ENCODE assay signal across 23 cellular contexts in genomic region chr2:102667072-102667471, GRCh38. TPM values are rescaled to one million over a fixed set of nuclear protein-coding genes. Genes with fewer than 3 reads are reported as not detected.
A peak's percentile ranks its signal among the peaks of the same experiment; 100 is the strongest.
DNase-seq lines count a peak whose midpoint lies in the region; ATAC-seq, FAIRE-seq and TF ChIP-seq lines count a peak whose summit lies in the region.
"Had no signal": no experiment of that assay in that cellular context is flagged by ENCODE, and none has a peak within 500 bp of the region (broad histone marks: within the 10 kb centered on the region; RNA-seq: fewer than 3 reads in every experiment).

No MANE protein-coding gene starts in this region.

- H3K27me3 Mint-ChIP-seq in stimulated activated naive B cell treated with anti-CD40 and anti-IgM and Interleukin-4, amounts not matched to agents 10 μg/mL and 1 μg/mL and 100 μg/mL, for 72 hours, result peaks cover 6 to 8% of the 10 kb centered on the region in 2 donors
- H3K27me3 Mint-ChIP-seq in CD8-positive, alpha-beta memory T cell, result peaks cover 3 to 33% of the 10 kb centered on the region in 2 donors
- H3K27me3 Mint-ChIP-seq in glutamatergic neuron (ENCODE audit: unreplicated experiment), result peaks cover 2% of the 10 kb centered on the region

- H3K9me1 ChIP-seq in K562 (ENCODE audit: control insufficient read depth, insufficient read depth, low read length), result no peaks in the 10 kb centered on the region

- TF ChIP-seq EP300 in K562 (IDR thresholded peaks at IDR 0.05; ENCODE audit: low read length), result no peak

- H3K4me1 Mint-ChIP-seq in stimulated activated naive B cell treated with anti-CD40 and anti-IgM and Interleukin-4, amounts not matched to agents 10 μg/mL and 1 μg/mL and 100 μg/mL, for 72 hours, result peaks cover 1 to 11% of the 10 kb centered on the region in 2 donors
- peaks cover 0 to 7% (median 4%) of the 10 kb centered on the region in 3 donors for H3K4me1 Mint-ChIP-seq in CD8-positive, alpha-beta memory T cell
- peaks cover 8% of the 10 kb centered on the region for H3K4me1 Mint-ChIP-seq in glutamatergic neuron (ENCODE audit: low read depth, unreplicated experiment)

- no TSS peak for BruUV-seq in K562 (replicated peaks; lab: Mats Ljungman, UMichigan)

- H3K27ac ChIP-seq in K562 (ENCODE audit: extremely low read depth, low read depth, low read length), result no peak overlapping the region
- no peak overlapping the region for H3K27ac ChIP-seq in CD8-positive, alpha-beta memory T cell (ENCODE audit: low read depth, low read length)
- H3K27ac ChIP-seq: Peyer's patch had no signal

- H2AFZ ChIP-seq in K562 (ENCODE audit: low read depth, low read length), result no peak overlapping the region

- DNase-seq in K562 (ENCODE audit: extremely low read depth in 1 of 4, low spot score in 3 of 4), result peak in 1 of 4 experiments; percentile 14
- no peak for DNase-seq in stimulated activated naive B cell treated with anti-CD40 and anti-IgM and Interleukin-4, amounts not matched to agents 10 μg/mL and 1 μg/mL and 100 μg/mL, for 72 hours
- DNase-seq in KBM-7, result no peak
- DNase-seq in NCI-H1694 (lab: John Stamatoyannopoulos, UW), result no peak
- DNase-seq in CD8-positive, alpha-beta memory T cell, result no peak
- DNase-seq in glutamatergic neuron, result no peak
- DNase-seq: CD8-positive, alpha-beta T cell; GF-D8; H7; MM.1S; NCI-H1105; NCI-H187; NCI-H2171; NCI-H446 treated with DMSO at 0.1 percent for 48 hours; NCI-H748 treated with DMSO at 0.1 percent for 48 hours; Peyer's patch; Right ventricle myocardium superior; T-helper 17 cell had no signal

- H3K4me2 ChIP-seq in K562 (ENCODE audit: insufficient read depth, low read length), result no peak overlapping the region

- intact Hi-C loops in K562 (cut with micrococcal nuclease), result no loop called here

- no peak for FAIRE-seq in K562 (lab: Jason Lieb, UNC)
- FAIRE-seq: GM18507 had no signal

- H3K9ac ChIP-seq in K562 (ENCODE audit: insufficient read depth in 1 of 2, low read depth in 2 of 2, low read length in 2 of 2), result no peak overlapping the region

- in situ Hi-C loops in K562 (cut with MboI) (no loop called here), KBM-7 (cut with MboI; ENCODE audit: low pct_unique_long_range_greater_than_20kb, low sequenced_read_pairs) (no loop called here)

- no peaks in the 10 kb centered on the region for H3K9me3 ChIP-seq in K562 (replicated peaks; ENCODE audit: control insufficient read depth, insufficient read depth, low read depth, low read length)
- H3K9me3 ChIP-seq in CD8-positive, alpha-beta memory T cell (ENCODE audit: low read length), result no peaks in the 10 kb centered on the region
- H3K9me3 ChIP-seq: Peyer's patch had no signal

- no peaks in the 10 kb centered on the region for H3K9me3 Mint-ChIP-seq in stimulated activated naive B cell treated with anti-CD40 and anti-IgM and Interleukin-4, amounts not matched to agents 10 μg/mL and 1 μg/mL and 100 μg/mL, for 72 hours
- no peaks in the 10 kb centered on the region for H3K9me3 Mint-ChIP-seq in CD8-positive, alpha-beta memory T cell
- no peaks in the 10 kb centered on the region for H3K9me3 Mint-ChIP-seq in glutamatergic neuron (ENCODE audit: unreplicated experiment)
- H3K9me3 Mint-ChIP-seq: CD8-positive, alpha-beta T cell had no signal

- H3K79me2 ChIP-seq in K562 (ENCODE audit: control insufficient read depth, insufficient read depth, low read length), result no peaks in the 10 kb centered on the region

- WGBS in K562 (ENCODE audit: insufficient coverage, low coverage, missing lambda C conversion rate), result 79% methylated on average over 2 of the region's 2 CpGs

- no peaks in the 10 kb centered on the region; the same call in 1 of the 3 replicates for H3K36me3 ChIP-seq in K562 (ENCODE audit: control insufficient read depth, insufficient read depth, low read length)
- no peaks in the 10 kb centered on the region for H3K36me3 ChIP-seq in CD8-positive, alpha-beta memory T cell (ENCODE audit: insufficient read depth, low read length)
- H3K36me3 ChIP-seq: Peyer's patch had no signal

- H3K4me3 ChIP-seq in K562, result no peak overlapping the region
- no peak overlapping the region for H3K4me3 ChIP-seq in CD8-positive, alpha-beta memory T cell (ENCODE audit: low read length)
- H3K4me3 ChIP-seq: Peyer's patch had no signal

- H3K27me3 ChIP-seq in K562 (ENCODE audit: control insufficient read depth in 2 of 2, insufficient read depth in 2 of 2, low read length in 2 of 2), result no peaks in the 10 kb centered on the region
- no peaks in the 10 kb centered on the region for H3K27me3 ChIP-seq in CD8-positive, alpha-beta memory T cell (ENCODE audit: insufficient read depth, low read length, poor library complexity, severe bottlenecking)
- H3K27me3 ChIP-seq: Peyer's patch had no signal

- peaks cover 0 to 18% of the 10 kb centered on the region in 2 experiments; a peak in 2 of 5 replicates for H3K4me1 ChIP-seq in K562 (replicated peaks in 1 of 2; ENCODE audit: control insufficient read depth in 2 of 2, insufficient read depth in 2 of 2, low read length in 2 of 2)
- H3K4me1 ChIP-seq in CD8-positive, alpha-beta memory T cell (ENCODE audit: insufficient read depth, low read length), result no peaks in the 10 kb centered on the region
- H3K4me1 ChIP-seq: Peyer's patch had no signal

- H3K27ac Mint-ChIP-seq in stimulated activated naive B cell treated with anti-CD40 and anti-IgM and Interleukin-4, amounts not matched to agents 10 μg/mL and 1 μg/mL and 100 μg/mL, for 72 hours, result peak overlapping the region; percentile 6
- H3K27ac Mint-ChIP-seq in CD8-positive, alpha-beta memory T cell, result no peak overlapping the region
- no peak overlapping the region for H3K27ac Mint-ChIP-seq in glutamatergic neuron (ENCODE audit: unreplicated experiment)
- H3K27ac Mint-ChIP-seq: CD8-positive, alpha-beta T cell; T-helper 17 cell had no signal

- TF ChIP-seq POLR2A in K562 (conservative IDR thresholded peaks at IDR 0.05), result no peak

- POLR2A ChIA-PET in K562 (lab: Yijun Ruan, JAX), result interaction anchor here (0.6 to 0.9 kb wide), 2 partner anchors 11 to 12 kb away, joined by 3 to 4 read pairs; no protein-coding TSS in a partner anchor
- POLR2A ChIA-PET in CD8-positive, alpha-beta memory T cell (lab: Charles Lee), result no interaction called here

- CTCF ChIA-PET in K562 (lab: Yijun Ruan, JAX; ENCODE audit: low intra/inter-chr PET ratio), result no interaction called here
- CTCF ChIA-PET in CD8-positive, alpha-beta memory T cell (lab: Charles Lee), result no interaction called here

- TF ChIP-seq CTCF in K562 (IDR thresholded peaks at IDR 0.05 in 2 of 3, conservative IDR thresholded peaks at IDR 0.05 in 1 of 3; ENCODE audit: insufficient read depth in 2 of 3, low read depth in 1 of 3, low read length in 3 of 3) (no peak), glutamatergic neuron (IDR thresholded peaks at IDR 0.05; ENCODE audit: partially characterized antibody, unreplicated experiment) (no peak)

- ATAC-seq in GM18867 (IDR thresholded peaks at IDR 0.05; ENCODE audit: unreplicated experiment) (peak; percentile 48), HG02938 (IDR thresholded peaks at IDR 0.05; ENCODE audit: unreplicated experiment) (peak; percentile 78), K562 (no peak)
- no peak for ATAC-seq in stimulated activated naive B cell treated with anti-CD40 and anti-IgM and Interleukin-4, amounts not matched to agents 10 μg/mL and 1 μg/mL and 100 μg/mL, for 72 hours (replicated peaks)
- ATAC-seq: CD8-positive, alpha-beta T cell; T-helper 17 cell had no signal

- H3K36me3 Mint-ChIP-seq in stimulated activated naive B cell treated with anti-CD40 and anti-IgM and Interleukin-4, amounts not matched to agents 10 μg/mL and 1 μg/mL and 100 μg/mL, for 72 hours, result no peaks in the 10 kb centered on the region
- no peaks in the 10 kb centered on the region for H3K36me3 Mint-ChIP-seq in CD8-positive, alpha-beta memory T cell
- no peaks in the 10 kb centered on the region for H3K36me3 Mint-ChIP-seq in glutamatergic neuron (ENCODE audit: unreplicated experiment)
- H3K36me3 Mint-ChIP-seq: CD8-positive, alpha-beta T cell had no signal

- H4K20me1 ChIP-seq in K562 (replicated peaks; ENCODE audit: control insufficient read depth, insufficient read depth, low read length), result no peaks in the 10 kb centered on the region

- no peak overlapping the region for H3K4me3 Mint-ChIP-seq in stimulated activated naive B cell treated with anti-CD40 and anti-IgM and Interleukin-4, amounts not matched to agents 10 μg/mL and 1 μg/mL and 100 μg/mL, for 72 hours
- H3K4me3 Mint-ChIP-seq in CD8-positive, alpha-beta memory T cell, result no peak overlapping the region
- no peak overlapping the region for H3K4me3 Mint-ChIP-seq in glutamatergic neuron (ENCODE audit: unreplicated experiment)
- H3K4me3 Mint-ChIP-seq: CD8-positive, alpha-beta T cell; T-helper 17 cell had no signal

- TF ChIP-seq RAD21 in K562 (CRISPR knock-in tag; conservative IDR thresholded peaks at IDR 0.05 in 1 of 2, IDR thresholded peaks at IDR 0.05 in 1 of 2), result no peak

TF ChIP-seq in K562, 482 proteins besides CTCF, POLR2A, EP300 and RAD21 (continues in another document):
- TF ChIP-seq EGR1 (conservative IDR thresholded peaks at IDR 0.05), result peak; percentile 38

RNA-seq across cellular contexts. Expression of gene SLC9A2, which starts 47.7 kb away (rescaled TPM):
- total RNA-seq in K562 (2011; cell fraction: chromatin; rRNA removed; ENCODE audit: low replicate concordance), result 5.6 and 14.6 TPM in 2 replicates
- total RNA-seq in K562 (2011; cell fraction: nucleolus; rRNA removed), result 4.3 and 5.0 TPM in 2 replicates
- total RNA-seq in K562 (2011; cell fraction: nucleoplasm; rRNA removed), result 7.3 and 10.2 TPM in 2 replicates
- 1.6 and 2.5 TPM in 2 replicates for total RNA-seq in K562 (2014; rRNA removed)
- 2.7 and 2.8 TPM in 2 replicates for total RNA-seq in K562 (2014; rRNA removed; fragmentation: Illumina TruSeq; extraction: Trizol)
- 3.3 and 3.8 TPM in 2 replicates for total RNA-seq in K562 (2015; rRNA removed; fragmentation: Illumina TruSeq; extraction: Trizol)
- 1.4 and 1.6 TPM in 2 replicates for total RNA-seq in K562 (2021)
- polyA plus RNA-seq in K562 (2011; rRNA removed), result 1.3 and 2.3 TPM in 2 replicates
- 0.63 and 1.1 TPM in 2 replicates for polyA plus RNA-seq in K562 (2011; cell fraction: cytosol; rRNA removed)
- 4.7 and 6.1 TPM in 2 replicates for polyA plus RNA-seq in K562 (2011; cell fraction: nucleus; rRNA removed)
- polyA plus RNA-seq in K562 (2012), result 0.79 and 1.2 TPM in 2 replicates
- 0.91 and 1.6 TPM in 2 replicates for polyA plus RNA-seq in K562 (2014; fragmentation: Illumina TruSeq; extraction: Trizol)
- polyA plus RNA-seq in K562 (2014; fragmentation: Nextera tagmentation; extraction: Ambion mirVana), result under 1 TPM; 0.45 to 0.57 TPM
- polyA plus RNA-seq in K562 (2014; rRNA removed), result 0.97 and 1.9 TPM in 2 replicates
- polyA minus RNA-seq in K562 (2011; rRNA and poly(A)+ RNA removed), result 5.3 and 7.7 TPM in 2 replicates
- polyA minus RNA-seq in K562 (2011; cell fraction: cytosol; rRNA and poly(A)+ RNA removed), result 1.0 and 1.5 TPM in 2 replicates
- polyA minus RNA-seq in K562 (2011; cell fraction: nucleus; rRNA and poly(A)+ RNA removed), result 8.3 and 8.5 TPM in 2 replicates
- total RNA-seq in CD8-positive, alpha-beta memory T cell, result not detected
- not detected for polyA plus RNA-seq in CD8-positive, alpha-beta memory T cell
- total RNA-seq in glutamatergic neuron (ENCODE audit: unreplicated experiment), result not detected
- total RNA-seq: CD8-positive, alpha-beta T cell; Right ventricle myocardium superior; T-helper 17 cell had no signal
- polyA plus RNA-seq: AG04450, BJ had no signal

Comparison
In these comparisons a context has a peak if more than half of its experiments do, and no peak if none do; other contexts are left out.
1. ATAC-seq: peak in GM18867 (single experiment) and HG02938 (single experiment); none in K562 (single experiment) and stimulated activated naive B cell treated with anti-CD40 and anti-IgM and Interleukin-4, amounts not matched to agents 10 μg/mL and 1 μg/mL and 100 μg/mL, for 72 hours (0 of 2).